Comparison of ENCODE assay signal across 10 cellular contexts in genomic region chr12:120726510-120726793, GRCh38. TPM values are rescaled to one million over a fixed set of nuclear protein-coding genes. Genes with fewer than 3 reads are reported as not detected.
A peak's percentile ranks its signal among the peaks of the same experiment; 100 is the strongest.
DNase-seq lines count a peak whose midpoint lies in the region; ATAC-seq, FAIRE-seq and TF ChIP-seq lines count a peak whose summit lies in the region.
"Had no signal": no experiment of that assay in that cellular context is flagged by ENCODE, and none has a peak within 500 bp of the region (broad histone marks: within the 10 kb centered on the region; RNA-seq: fewer than 3 reads in every experiment).

No MANE protein-coding gene starts in this region.

- H3K4me2 ChIP-seq in keratinocyte (ENCODE audit: control insufficient read depth, extremely low read depth, insufficient read depth, low read depth, low read length): peak overlapping the region; percentile 85
- H3K4me2 ChIP-seq: KMS-11 had no signal

- H3K27ac ChIP-seq in keratinocyte (ENCODE audit: control insufficient read depth, insufficient read depth, low read length) (no peak overlapping the region), uterus (peak overlapping the region in 1 of 2 donors; percentile 80)
- H3K27ac ChIP-seq: KMS-11 had no signal

- peak overlapping the region; percentile 92 for H3K4me3 Mint-ChIP-seq in T-helper 1 cell treated with Interleukin-12 subunit alpha and Interleukin-12 subunit beta and Interleukin-4 antibody, amounts not matched to agents 30 μg/mL and 1 μg/mL, for 36 hours
- H3K4me3 Mint-ChIP-seq in activated CD8-positive, alpha-beta T cell treated with anti-CD3 and anti-CD28 coated beads, Interleukin-2, amount 10 ng/mL, durations not matched to agents 7 days and 5 days: peak overlapping the region; percentile 92
- peak overlapping the region; percentile 94 to 97 for H3K4me3 Mint-ChIP-seq in stimulated activated naive CD8-positive, alpha-beta T cell treated with anti-CD3 and anti-CD28 coated beads, Interleukin-15, amount 100 ng/mL, for 72 hours

- H3K27ac Mint-ChIP-seq in T-helper 1 cell treated with Interleukin-12 subunit alpha and Interleukin-12 subunit beta and Interleukin-4 antibody, amounts not matched to agents 30 μg/mL and 1 μg/mL, for 36 hours: peak overlapping the region; percentile 71
- H3K27ac Mint-ChIP-seq in activated CD8-positive, alpha-beta T cell treated with anti-CD3 and anti-CD28 coated beads, Interleukin-2, amount 10 ng/mL, durations not matched to agents 7 days and 5 days: peak overlapping the region; percentile 83
- peak overlapping the region in 1 of 2 donors; percentile 98 for H3K27ac Mint-ChIP-seq in stimulated activated naive CD8-positive, alpha-beta T cell treated with anti-CD3 and anti-CD28 coated beads, Interleukin-15, amount 100 ng/mL, for 72 hours

- H3K4me1 ChIP-seq in keratinocyte (ENCODE audit: control insufficient read depth, extremely low read depth, insufficient read depth, low read length) (peaks cover 9% of the 10 kb centered on the region), uterus (no peaks in the 10 kb centered on the region)

- no peaks in the 10 kb centered on the region for H3K9me3 ChIP-seq in keratinocyte (ENCODE audit: control insufficient read depth, low read depth, low read length)
- no peaks in the 10 kb centered on the region for H3K9me3 ChIP-seq in uterus

- H3K79me2 ChIP-seq in keratinocyte (ENCODE audit: control insufficient read depth, insufficient read depth, low read length): no peaks in the 10 kb centered on the region

- H3K27me3 ChIP-seq in keratinocyte (ENCODE audit: control insufficient read depth, extremely low read depth, insufficient read depth, low read length): no peaks in the 10 kb centered on the region
- H3K27me3 ChIP-seq in uterus: no peaks in the 10 kb centered on the region

- no peak overlapping the region for H3K9ac ChIP-seq in keratinocyte (ENCODE audit: control insufficient read depth, extremely low read depth, insufficient read depth, low read length)
- H3K9ac ChIP-seq: KMS-11 had no signal

- TF ChIP-seq CTCF in keratinocyte (optimal IDR thresholded peaks at IDR 0.05 in 1 of 3, IDR thresholded peaks at IDR 0.05 in 1 of 3, conservative IDR thresholded peaks at IDR 0.05 in 1 of 3; ENCODE audit: extremely low read depth in 1 of 3, insufficient read depth in 2 of 3, low read length in 3 of 3) (no peak), uterus (IDR thresholded peaks at IDR 0.05) (no peak)

- no peaks in the 10 kb centered on the region for H3K9me3 Mint-ChIP-seq in T-helper 1 cell treated with Interleukin-12 subunit alpha and Interleukin-12 subunit beta and Interleukin-4 antibody, amounts not matched to agents 30 μg/mL and 1 μg/mL, for 36 hours
- H3K9me3 Mint-ChIP-seq in activated CD8-positive, alpha-beta T cell treated with anti-CD3 and anti-CD28 coated beads, Interleukin-2, amount 10 ng/mL, durations not matched to agents 7 days and 5 days (ENCODE audit: insufficient read depth): no peaks in the 10 kb centered on the region
- no peaks in the 10 kb centered on the region for H3K9me3 Mint-ChIP-seq in stimulated activated naive CD8-positive, alpha-beta T cell treated with anti-CD3 and anti-CD28 coated beads, Interleukin-15, amount 100 ng/mL, for 72 hours

- H3K36me3 Mint-ChIP-seq in T-helper 1 cell treated with Interleukin-12 subunit alpha and Interleukin-12 subunit beta and Interleukin-4 antibody, amounts not matched to agents 30 μg/mL and 1 μg/mL, for 36 hours (ENCODE audit: low read depth): peaks cover 25% of the 10 kb centered on the region
- H3K36me3 Mint-ChIP-seq in activated CD8-positive, alpha-beta T cell treated with anti-CD3 and anti-CD28 coated beads, Interleukin-2, amount 10 ng/mL, durations not matched to agents 7 days and 5 days (ENCODE audit: low read depth): peaks cover 35% of the 10 kb centered on the region

- ATAC-seq in activated CD8-positive, alpha-beta T cell treated with anti-CD3 and anti-CD28 coated beads, Interleukin-2, amount 10 ng/mL, durations not matched to agents 7 days and 5 days: no peak
- ATAC-seq in stimulated activated naive CD8-positive, alpha-beta T cell treated with anti-CD3 and anti-CD28 coated beads, Interleukin-15, amount 100 ng/mL, for 72 hours: no peak

- H4K20me1 ChIP-seq in keratinocyte (ENCODE audit: control insufficient read depth, extremely low read depth, insufficient read depth, low read length): no peaks in the 10 kb centered on the region

- TF ChIP-seq POLR2A in uterus (IDR thresholded peaks at IDR 0.05): no peak

- no peaks in the 10 kb centered on the region for H3K27me3 Mint-ChIP-seq in T-helper 1 cell treated with Interleukin-12 subunit alpha and Interleukin-12 subunit beta and Interleukin-4 antibody, amounts not matched to agents 30 μg/mL and 1 μg/mL, for 36 hours (ENCODE audit: low read depth)
- no peaks in the 10 kb centered on the region for H3K27me3 Mint-ChIP-seq in activated CD8-positive, alpha-beta T cell treated with anti-CD3 and anti-CD28 coated beads, Interleukin-2, amount 10 ng/mL, durations not matched to agents 7 days and 5 days (ENCODE audit: low read depth)
- H3K27me3 Mint-ChIP-seq in stimulated activated naive CD8-positive, alpha-beta T cell treated with anti-CD3 and anti-CD28 coated beads, Interleukin-15, amount 100 ng/mL, for 72 hours: no peaks in the 10 kb centered on the region

- no peak overlapping the region for H2AFZ ChIP-seq in keratinocyte (ENCODE audit: control insufficient read depth, low read length)

- peaks cover 14% of the 10 kb centered on the region for H3K4me1 Mint-ChIP-seq in T-helper 1 cell treated with Interleukin-12 subunit alpha and Interleukin-12 subunit beta and Interleukin-4 antibody, amounts not matched to agents 30 μg/mL and 1 μg/mL, for 36 hours (ENCODE audit: low read depth)
- peaks cover 18% of the 10 kb centered on the region for H3K4me1 Mint-ChIP-seq in activated CD8-positive, alpha-beta T cell treated with anti-CD3 and anti-CD28 coated beads, Interleukin-2, amount 10 ng/mL, durations not matched to agents 7 days and 5 days (ENCODE audit: low read depth)
- H3K4me1 Mint-ChIP-seq in stimulated activated naive CD8-positive, alpha-beta T cell treated with anti-CD3 and anti-CD28 coated beads, Interleukin-15, amount 100 ng/mL, for 72 hours: peaks cover 23% of the 10 kb centered on the region

- CTCF ChIA-PET in activated CD8-positive, alpha-beta T cell treated with anti-CD3 and anti-CD28 coated beads, Interleukin-2, amount 10 ng/mL, durations not matched to agents 7 days and 5 days (lab: Charles Lee): interaction anchor here (0.5 kb wide), 1 partner anchor 95 kb away, joined by 3 read pairs; no protein-coding TSS in a partner anchor

- no peak overlapping the region for H3K4me3 ChIP-seq in keratinocyte (ENCODE audit: control insufficient read depth in 2 of 3, extremely low read depth in 1 of 3, insufficient read depth in 2 of 3, low read depth in 1 of 3, low read length in 3 of 3)
- H3K4me3 ChIP-seq in uterus: peak overlapping the region in 1 of 2 donors; percentile 59

- H3K36me3 ChIP-seq in keratinocyte (ENCODE audit: control insufficient read depth in 2 of 2, extremely low read depth in 1 of 2, insufficient read depth in 2 of 2, low read length in 2 of 2) (peaks cover 14 to 17% of the 10 kb centered on the region in 2 experiments), uterus (no peaks in the 10 kb centered on the region)

- POLR2A ChIA-PET in activated CD8-positive, alpha-beta T cell treated with anti-CD3 and anti-CD28 coated beads, Interleukin-2, amount 10 ng/mL, durations not matched to agents 7 days and 5 days (lab: Charles Lee): no interaction called here

- no peak for FAIRE-seq in keratinocyte (lab: Jason Lieb, UNC)

- DNase-seq in T-helper 1 cell (no peak), keratinocyte (ENCODE audit: low read depth, low spot score) (no peak), uterus (no peak), DMS79 (lab: John Stamatoyannopoulos, UW) (no peak), occipital lobe (lab: John Stamatoyannopoulos, UW) (no peak)
- DNase-seq in activated CD8-positive, alpha-beta T cell treated with anti-CD3 and anti-CD28 coated beads, Interleukin-2, amount 10 ng/mL, durations not matched to agents 7 days and 5 days: no peak
- DNase-seq in stimulated activated naive CD8-positive, alpha-beta T cell treated with anti-CD3 and anti-CD28 coated beads, Interleukin-15, amount 100 ng/mL, for 72 hours: no peak
- DNase-seq: foreskin melanocyte had no signal

- no peaks in the 10 kb centered on the region for H3K9me1 ChIP-seq in keratinocyte (ENCODE audit: control insufficient read depth, extremely low read depth, insufficient read depth, low read length)

- intact Hi-C loops in uterus (cut with DNase I; ENCODE audit: low total_unique reads): no loop called here

- dilution Hi-C loops in keratinocyte (cut with MboI; ENCODE audit: extremely low pct_ligation_motif_present, low sequenced_read_pairs): no loop called here

RNA-seq across cellular contexts. Expression of gene ACADS, which starts 0.8 kb away (rescaled TPM):
- total RNA-seq in activated CD8-positive, alpha-beta T cell treated with anti-CD3 and anti-CD28 coated beads, Interleukin-2, amount 10 ng/mL, durations not matched to agents 7 days and 5 days: 10 to 100 TPM; 18.6 to 19.1 TPM
- 2.2 to 3.8 TPM (median 2.8 TPM) in 3 replicates for polyA plus RNA-seq in keratinocyte
- 0.80 TPM for polyA plus RNA-seq in keratinocyte (2011; ENCODE audit: low read depth)
- polyA plus RNA-seq in keratinocyte (2011; cell fraction: cytosol; rRNA removed): 1.3 and 3.4 TPM in 2 replicates
- polyA plus RNA-seq in keratinocyte (2011; cell fraction: nucleus; rRNA removed): 2.4 and 3.5 TPM in 2 replicates
- polyA plus RNA-seq in keratinocyte (2012; ENCODE audit: low replicate concordance): 3.0 and 4.6 TPM in 2 replicates
- polyA minus RNA-seq in keratinocyte: 1.1 to 3.0 TPM (median 1.3 TPM) in 3 replicates
- polyA minus RNA-seq in keratinocyte (2011; cell fraction: cytosol; rRNA and poly(A)+ RNA removed): 4.2 TPM
- polyA minus RNA-seq in keratinocyte (2011; cell fraction: nucleus; rRNA and poly(A)+ RNA removed): 2.3 and 2.4 TPM in 2 replicates
- 10 to 100 TPM in 3 of 4 donors, 1 to 10 TPM in 1; 1.2 to 46.1 (median 13.9) TPM for total RNA-seq in uterus
- 4.2 TPM for total RNA-seq in occipital lobe

RNA-seq across cellular contexts. Expression of gene UNC119B, which starts 16.2 kb away (rescaled TPM):
- total RNA-seq in activated CD8-positive, alpha-beta T cell treated with anti-CD3 and anti-CD28 coated beads, Interleukin-2, amount 10 ng/mL, durations not matched to agents 7 days and 5 days: 10 to 100 TPM; 18.5 to 18.9 TPM
- polyA plus RNA-seq in keratinocyte: 22.0 to 22.8 TPM (median 22.1 TPM) in 3 replicates
- 6.2 TPM for polyA plus RNA-seq in keratinocyte (2011; ENCODE audit: low read depth)
- polyA plus RNA-seq in keratinocyte (2011; cell fraction: cytosol; rRNA removed): 20.2 and 26.4 TPM in 2 replicates
- 25.0 and 27.4 TPM in 2 replicates for polyA plus RNA-seq in keratinocyte (2011; cell fraction: nucleus; rRNA removed)
- 15.8 and 16.9 TPM in 2 replicates for polyA plus RNA-seq in keratinocyte (2012; ENCODE audit: low replicate concordance)
- polyA minus RNA-seq in keratinocyte: 13.0 to 23.7 TPM (median 21.0 TPM) in 3 replicates
- 20.3 TPM for polyA minus RNA-seq in keratinocyte (2011; cell fraction: cytosol; rRNA and poly(A)+ RNA removed)
- 11.0 and 16.7 TPM in 2 replicates for polyA minus RNA-seq in keratinocyte (2011; cell fraction: nucleus; rRNA and poly(A)+ RNA removed)
- total RNA-seq in uterus (10 to 100 TPM; 13.8 to 44.8 (median 32.1) TPM), occipital lobe (11.9 TPM)

RNA-seq across cellular contexts. Expression of gene MLEC, which starts 39.5 kb away (rescaled TPM):
- 100 to 1,000 TPM in 1 of 2 experiments, 10 to 100 TPM in 1; 95.0 to 102 TPM for total RNA-seq in activated CD8-positive, alpha-beta T cell treated with anti-CD3 and anti-CD28 coated beads, Interleukin-2, amount 10 ng/mL, durations not matched to agents 7 days and 5 days
- 38.8 to 65.2 TPM (median 46.7 TPM) in 3 replicates for polyA plus RNA-seq in keratinocyte
- polyA plus RNA-seq in keratinocyte (2011; ENCODE audit: low read depth): 34.8 TPM
- polyA plus RNA-seq in keratinocyte (2011; cell fraction: cytosol; rRNA removed): 41.7 and 42.4 TPM in 2 replicates
- 53.4 and 59.7 TPM in 2 replicates for polyA plus RNA-seq in keratinocyte (2011; cell fraction: nucleus; rRNA removed)
- polyA plus RNA-seq in keratinocyte (2012; ENCODE audit: low replicate concordance): 32.2 and 71.1 TPM in 2 replicates
- polyA minus RNA-seq in keratinocyte: 52.8 to 79.7 TPM (median 56.2 TPM) in 3 replicates
- 41.1 TPM for polyA minus RNA-seq in keratinocyte (2011; cell fraction: cytosol; rRNA and poly(A)+ RNA removed)
- polyA minus RNA-seq in keratinocyte (2011; cell fraction: nucleus; rRNA and poly(A)+ RNA removed): 37.7 and 86.7 TPM in 2 replicates
- 100 to 1,000 TPM in 1 of 4 donors, 10 to 100 TPM in 3; 15.6 to 108 (median 53.5) TPM for total RNA-seq in uterus
- 41.5 TPM for total RNA-seq in occipital lobe
